Comparison of ENCODE assay signal across 16 cellular contexts in the genomic region with DNA sequence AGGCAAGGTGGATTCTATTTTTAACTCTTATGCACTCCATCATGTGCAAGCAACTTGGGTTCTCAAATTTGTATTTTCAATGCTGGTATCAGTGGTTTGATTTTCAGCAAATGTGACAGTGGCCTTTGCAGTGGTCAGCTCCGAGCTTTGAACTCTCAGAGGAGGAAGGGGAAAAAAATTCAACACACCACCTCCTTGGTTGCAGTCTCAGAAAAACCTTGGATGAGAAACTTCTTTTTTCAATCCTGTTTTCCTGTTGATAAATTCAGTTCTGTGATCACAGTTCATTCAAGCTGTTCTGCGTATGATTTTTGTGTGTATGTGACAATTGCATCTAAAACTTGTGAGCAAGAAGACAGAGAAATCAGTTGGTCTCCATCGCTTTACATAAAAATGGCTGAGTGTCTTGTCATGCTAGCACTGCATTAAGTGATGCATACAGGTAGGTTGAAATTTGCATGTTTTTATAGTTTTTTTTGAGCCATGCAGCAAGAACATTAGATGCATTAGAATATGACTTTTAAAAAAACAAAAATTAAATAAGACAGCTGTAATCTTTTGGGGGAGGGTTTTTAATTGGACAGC. TPM values are rescaled to one million over a fixed set of nuclear protein-coding genes. Genes with fewer than 3 reads are reported as not detected.
DNase-seq lines count a peak whose midpoint lies in the region; ATAC-seq, FAIRE-seq and TF ChIP-seq lines count a peak whose summit lies in the region.
"Had no signal": no experiment of that assay in that cellular context is flagged by ENCODE, and none has a peak within 500 bp of the region (broad histone marks: within the 10 kb centered on the region; RNA-seq: fewer than 3 reads in every experiment).

No MANE protein-coding gene starts in this region.

- H3K4me2 ChIP-seq in SU-DHL-6 (ENCODE audit: low read depth, low read length, poor library complexity, severe bottlenecking) = peak overlapping the region; percentile 78
- peak overlapping the region; percentile 92 for H3K4me2 ChIP-seq in keratinocyte (ENCODE audit: control insufficient read depth, extremely low read depth, insufficient read depth, low read depth, low read length)
- no peak overlapping the region for H3K4me2 ChIP-seq in H9 (ENCODE audit: insufficient read depth, insufficient read length, low read length)

- intact Hi-C loops in esophagus squamous epithelium (cut with DNase I) = no loop called here

- FAIRE-seq in keratinocyte (lab: Jason Lieb, UNC) = no peak

- no peaks in the 10 kb centered on the region for H3K36me3 Mint-ChIP-seq in activated T-cell treated with anti-CD3 and anti-CD28 coated beads, Interleukin-2, amount 50 U/mL, for 4 hours (ENCODE audit: insufficient read depth)
- no peaks in the 10 kb centered on the region for H3K36me3 Mint-ChIP-seq in H9 (ENCODE audit: insufficient read depth in 1 of 3, low read depth in 3 of 3)

- H3K79me2 ChIP-seq in SU-DHL-6 (ENCODE audit: insufficient read depth, low read length) = peaks cover 13% of the 10 kb centered on the region; the same call in 1 of the 2 replicates
- no peaks in the 10 kb centered on the region for H3K79me2 ChIP-seq in keratinocyte (ENCODE audit: control insufficient read depth, insufficient read depth, low read length)
- no peaks in the 10 kb centered on the region for H3K79me2 ChIP-seq in H9 (ENCODE audit: insufficient read depth, low read length)

- no peak overlapping the region for H3T11ph ChIP-seq in H9 (ENCODE audit: low read length)

- DNase-seq in activated T-cell treated with anti-CD3 and anti-CD28 coated beads, Interleukin-2, amount 50 U/mL, for 4 hours = no peak
- DNase-seq in activated T-cell treated with anti-CD3 and anti-CD28 coated beads for 4 hours (no peak), keratinocyte (ENCODE audit: low read depth, low spot score) (no peak), esophagus squamous epithelium (lab: John Stamatoyannopoulos, UW) (no peak), H9 (no peak)
- DNase-seq: activated CD4-positive, CD25-positive, alpha-beta regulatory T cell; activated naive CD4-positive, alpha-beta T cell treated with Interleukin-2 at 50 U/mL for 16 hours; AML-193; NCI-H2171; stimulated activated CD4-positive, alpha-beta T cell treated with anti-CD3 and anti-CD28 coated beads, Interleukin-2, amount 100 ng/mL, for 48 hours had no signal

- H2AK5ac ChIP-seq in H9 (ENCODE audit: insufficient read length, low read length) = no peak overlapping the region

- H2BK20ac ChIP-seq in H9 (ENCODE audit: low read depth, low read length, poor library complexity, severe bottlenecking) = no peak overlapping the region

- H3K4me3 ChIP-seq in SU-DHL-6 (ENCODE audit: insufficient read depth, low read length, poor library complexity, severe bottlenecking) (peak overlapping the region; percentile 61), keratinocyte (ENCODE audit: control insufficient read depth in 2 of 3, extremely low read depth in 1 of 3, insufficient read depth in 2 of 3, low read depth in 1 of 3, low read length in 3 of 3) (peak overlapping the region; percentile 4 to 71 (median 7)), esophagus squamous epithelium (peak overlapping the region in 2 of 4 donors; percentile 26 to 50)
- H3K4me3 ChIP-seq: HAP-1 had no signal

- no peaks in the 10 kb centered on the region for H3K79me1 ChIP-seq in H9 (ENCODE audit: insufficient read depth, low read depth, low read length, poor library complexity, severe bottlenecking)

- H3K27me3 ChIP-seq in SU-DHL-6 (ENCODE audit: low read length) = no peaks in the 10 kb centered on the region
- H3K27me3 ChIP-seq in keratinocyte (ENCODE audit: control insufficient read depth, extremely low read depth, insufficient read depth, low read length) = no peaks in the 10 kb centered on the region
- no peaks in the 10 kb centered on the region for H3K27me3 ChIP-seq in esophagus squamous epithelium
- no peaks in the 10 kb centered on the region; the same call in 1 of the 2 replicates for H3K27me3 ChIP-seq in H9 (ENCODE audit: insufficient read depth, low read length)

- 77 to 83% methylated on average over 3 of the region's 3 CpGs for WGBS in esophagus squamous epithelium, 2 donors
- no CpG with 5 or more reads among the region's 3 CpGs for WGBS in H9 (ENCODE audit: extremely low coverage, insufficient read length, low lambda C conversion rate)

- H4K5ac ChIP-seq in H9 (ENCODE audit: insufficient read length, low read depth, low read length) = no peak overlapping the region

- no peak overlapping the region for H3K18ac ChIP-seq in H9 (ENCODE audit: insufficient read length, low read depth, low read length)

- no peak for TF ChIP-seq CTCF in SU-DHL-6 (IDR thresholded peaks at IDR 0.05; ENCODE audit: insufficient read depth, low read length, poor library complexity, severe bottlenecking)
- TF ChIP-seq CTCF in keratinocyte (optimal IDR thresholded peaks at IDR 0.05 in 1 of 3, IDR thresholded peaks at IDR 0.05 in 1 of 3, conservative IDR thresholded peaks at IDR 0.05 in 1 of 3; ENCODE audit: extremely low read depth in 1 of 3, insufficient read depth in 2 of 3, low read length in 3 of 3) = no peak
- no peak for TF ChIP-seq CTCF in esophagus squamous epithelium (IDR thresholded peaks at IDR 0.05)
- TF ChIP-seq CTCF in H9 (conservative IDR thresholded peaks at IDR 0.05) = no peak

- H3K36me3 ChIP-seq in SU-DHL-6 (ENCODE audit: low read length) = no peaks in the 10 kb centered on the region
- H3K36me3 ChIP-seq in keratinocyte (ENCODE audit: control insufficient read depth in 2 of 2, extremely low read depth in 1 of 2, insufficient read depth in 2 of 2, low read length in 2 of 2) = peaks cover 0 to 1% of the 10 kb centered on the region in 2 experiments
- no peaks in the 10 kb centered on the region for H3K36me3 ChIP-seq in esophagus squamous epithelium
- H3K36me3 ChIP-seq: HAP-1 had no signal

- H3K4me1 Mint-ChIP-seq in activated T-cell treated with anti-CD3 and anti-CD28 coated beads, Interleukin-2, amount 50 U/mL, for 4 hours (ENCODE audit: low read depth) = peaks cover 9% of the 10 kb centered on the region
- H3K4me1 Mint-ChIP-seq in H9 = peaks cover 36 to 62% of the 10 kb centered on the region in 2 experiments

- H3K9me3 ChIP-seq in SU-DHL-6 (ENCODE audit: insufficient read depth, low read length) (no peaks in the 10 kb centered on the region), keratinocyte (ENCODE audit: control insufficient read depth, low read depth, low read length) (no peaks in the 10 kb centered on the region), esophagus squamous epithelium (no peaks in the 10 kb centered on the region), H9 (ENCODE audit: control insufficient read depth, low read depth, low read length) (no peaks in the 10 kb centered on the region)
- H3K9me3 ChIP-seq: HAP-1 had no signal

- dilution Hi-C loops in keratinocyte (cut with MboI; ENCODE audit: extremely low pct_ligation_motif_present, low sequenced_read_pairs) = no loop called here

- H3K23me2 ChIP-seq in H9 (ENCODE audit: insufficient read length, low read depth, low read length, poor library complexity, severe bottlenecking) = no peaks in the 10 kb centered on the region

- H4K20me1 ChIP-seq in SU-DHL-6 (ENCODE audit: low read depth, low read length) (no peaks in the 10 kb centered on the region), keratinocyte (ENCODE audit: control insufficient read depth, extremely low read depth, insufficient read depth, low read length) (no peaks in the 10 kb centered on the region), H9 (ENCODE audit: control insufficient read depth, insufficient read depth, insufficient read length) (no peaks in the 10 kb centered on the region)

- H4K91ac ChIP-seq in H9 (ENCODE audit: insufficient read length, low read depth, low read length) = no peak overlapping the region

- H2BK12ac ChIP-seq in H9 (ENCODE audit: insufficient read length, low read depth, low read length) = no peak overlapping the region

- no peak overlapping the region for H3K14ac ChIP-seq in H9 (ENCODE audit: insufficient read depth, low read length)

- TF ChIP-seq POLR2A in esophagus squamous epithelium (IDR thresholded peaks at IDR 0.05) = no peak

- H3K9me2 ChIP-seq in SU-DHL-6 (replicated peaks; ENCODE audit: insufficient read depth, low read length) = no peaks in the 10 kb centered on the region

- peak overlapping the region; percentile 68 for H3K4me3 Mint-ChIP-seq in activated T-cell treated with anti-CD3 and anti-CD28 coated beads, Interleukin-2, amount 50 U/mL, for 4 hours
- no peak overlapping the region for H3K4me3 Mint-ChIP-seq in H9
- H3K4me3 Mint-ChIP-seq: central memory CD8-positive, alpha-beta T cell had no signal

- peaks cover 2% of the 10 kb centered on the region for H3K27me3 Mint-ChIP-seq in activated T-cell treated with anti-CD3 and anti-CD28 coated beads, Interleukin-2, amount 50 U/mL, for 4 hours (ENCODE audit: low read depth)
- no peaks in the 10 kb centered on the region for H3K27me3 Mint-ChIP-seq in H9 (ENCODE audit: low read depth)
- H3K27me3 Mint-ChIP-seq: central memory CD8-positive, alpha-beta T cell had no signal

- no peak for ATAC-seq in activated T-cell treated with anti-CD3 and anti-CD28 coated beads, Interleukin-2, amount 50 U/mL, for 4 hours
- ATAC-seq in GM19397 (IDR thresholded peaks at IDR 0.05; ENCODE audit: unreplicated experiment) = no peak
- no peak for ATAC-seq in GM21737 (IDR thresholded peaks at IDR 0.05; ENCODE audit: unreplicated experiment)
- ATAC-seq: Right ventricle myocardium inferior had no signal

- H3K23ac ChIP-seq in H9 (ENCODE audit: insufficient read length, low read depth, low read length) = no peak overlapping the region

- no peak overlapping the region for H2BK15ac ChIP-seq in H9 (ENCODE audit: low read depth, low read length)

- H2BK120ac ChIP-seq in H9 (ENCODE audit: low read depth, low read length, poor library complexity, severe bottlenecking) = no peak overlapping the region

- H3K27ac ChIP-seq in SU-DHL-6 (ENCODE audit: low read depth, low read length) = peak overlapping the region; percentile 93
- peak overlapping the region; percentile 77 for H3K27ac ChIP-seq in keratinocyte (ENCODE audit: control insufficient read depth, insufficient read depth, low read length)
- H3K27ac ChIP-seq in esophagus squamous epithelium = peak overlapping the region in 2 of 4 donors; percentile 57 to 68
- no peak overlapping the region for H3K27ac ChIP-seq in H9 (ENCODE audit: insufficient read length, low read depth, low read length)

- H3K9ac ChIP-seq in SU-DHL-6 (ENCODE audit: low read length) (peak overlapping the region; percentile 64), keratinocyte (ENCODE audit: control insufficient read depth, extremely low read depth, insufficient read depth, low read length) (peak overlapping the region; percentile 48), H9 (ENCODE audit: extremely low read depth, insufficient read length, low read length) (no peak overlapping the region)

- H3F3A ChIP-seq in SU-DHL-6 (ENCODE audit: insufficient read depth) = peaks cover 26% of the 10 kb centered on the region

- H2BK5ac ChIP-seq in H9 (ENCODE audit: insufficient read length, low read length) = no peak overlapping the region

- no peak overlapping the region for H3K56ac ChIP-seq in H9 (ENCODE audit: insufficient read length, low read depth, low read length)

- no peak overlapping the region for H4K8ac ChIP-seq in H9 (replicated peaks; ENCODE audit: insufficient read length, low read depth, low read length)

- H3K27ac Mint-ChIP-seq in H9 = peak overlapping the region in 1 of 3 experiments; percentile 7; a peak in 1 of 7 replicates

- no peak overlapping the region for H2AFZ ChIP-seq in SU-DHL-6 (ENCODE audit: low read depth, low read length, severe bottlenecking)
- peak overlapping the region; percentile 6 for H2AFZ ChIP-seq in keratinocyte (ENCODE audit: control insufficient read depth, low read length)
- no peak overlapping the region for H2AFZ ChIP-seq in H9 (ENCODE audit: low read length)

- H3K4me1 ChIP-seq in keratinocyte (ENCODE audit: control insufficient read depth, extremely low read depth, insufficient read depth, low read length) (peaks cover 61% of the 10 kb centered on the region), esophagus squamous epithelium (peaks cover 3 to 90% (median 12%) of the 10 kb centered on the region in 3 donors), H9 (ENCODE audit: insufficient read depth, low read length) (peaks cover 6% of the 10 kb centered on the region; the same call in 1 of the 2 replicates)

- no peaks in the 10 kb centered on the region for H3K9me1 ChIP-seq in keratinocyte (ENCODE audit: control insufficient read depth, extremely low read depth, insufficient read depth, low read length)

- H3K4ac ChIP-seq in H9 (ENCODE audit: low read depth, low read length) = no peak overlapping the region

- no peaks in the 10 kb centered on the region for H3K9me3 Mint-ChIP-seq in activated T-cell treated with anti-CD3 and anti-CD28 coated beads, Interleukin-2, amount 50 U/mL, for 4 hours
- H3K9me3 Mint-ChIP-seq in H9 = no peaks in the 10 kb centered on the region
- H3K9me3 Mint-ChIP-seq: central memory CD8-positive, alpha-beta T cell had no signal

RNA-seq across cellular contexts. Expression of gene ZBTB38, which starts 19.2 kb away (rescaled TPM):
- total RNA-seq in activated T-cell treated with anti-CD3 and anti-CD28 coated beads, Interleukin-2, amount 50 U/mL, for 4 hours = 10 to 100 TPM; 15.4 to 22.5 (median 21.0) TPM
- polyA plus RNA-seq in keratinocyte = 17.9 to 41.1 TPM (median 34.9 TPM) in 3 replicates
- 24.1 TPM for polyA plus RNA-seq in keratinocyte (2011; ENCODE audit: low read depth)
- polyA plus RNA-seq in keratinocyte (2011; cell fraction: cytosol; rRNA removed) = 15.0 and 25.8 TPM in 2 replicates
- polyA plus RNA-seq in keratinocyte (2011; cell fraction: nucleus; rRNA removed) = 36.8 and 40.9 TPM in 2 replicates
- 19.3 and 38.7 TPM in 2 replicates for polyA plus RNA-seq in keratinocyte (2012; ENCODE audit: low replicate concordance)
- polyA minus RNA-seq in keratinocyte = 45.2 to 76.7 TPM (median 75.1 TPM) in 3 replicates
- polyA minus RNA-seq in keratinocyte (2011; cell fraction: cytosol; rRNA and poly(A)+ RNA removed) = 38.2 TPM
- 59.4 and 96.9 TPM in 2 replicates for polyA minus RNA-seq in keratinocyte (2011; cell fraction: nucleus; rRNA and poly(A)+ RNA removed)
- 10 to 100 TPM; 15.6 to 54.4 (median 33.1) TPM for total RNA-seq in esophagus squamous epithelium
- 12.7 and 14.6 TPM in 2 replicates for total RNA-seq in H9 (2021)
